ENCODE assay signal across 1 cellular context in genomic region chr6:146650799-146651481, GRCh38.
TF ChIP-seq lines count a peak whose summit lies in the region.

No MANE protein-coding gene starts in this region.

TF ChIP-seq in H1, 55 proteins besides CTCF, POLR2A, EP300 and RAD21 (continued from another document):
- no peak for TF ChIP-seq EGR1 (IDR thresholded peaks at IDR 0.05; ENCODE audit: borderline replicate concordance, low read depth, low read length)
- TF ChIP-seq GTF2F1 (IDR thresholded peaks at IDR 0.05; ENCODE audit: borderline replicate concordance, low read depth, low read length): no peak
- TF ChIP-seq KDM4A (IDR thresholded peaks at IDR 0.05; ENCODE audit: low read depth, low read length, severe bottlenecking): no peak
- no peak for TF ChIP-seq SIX5 (IDR thresholded peaks at IDR 0.05; ENCODE audit: low read depth, low read length)
- TF ChIP-seq SIN3A (conservative IDR thresholded peaks at IDR 0.05 in 1 of 2, IDR thresholded peaks at IDR 0.05 in 1 of 2; ENCODE audit: low read depth in 1 of 2, low read length in 2 of 2): no peak
- TF ChIP-seq BRCA1 (IDR thresholded peaks at IDR 0.05; ENCODE audit: low read depth, low read length): no peak
- TF ChIP-seq TAF1 (IDR thresholded peaks at IDR 0.05; ENCODE audit: low read depth, low read length): no peak
- TF ChIP-seq TBP (IDR thresholded peaks at IDR 0.05; ENCODE audit: low read depth, low read length): no peak
- TF ChIP-seq ATF3 (IDR thresholded peaks at IDR 0.05; ENCODE audit: insufficient read depth, low read depth, low read length): no peak
- TF ChIP-seq ASH2L (IDR thresholded peaks at IDR 0.05; ENCODE audit: low read length): no peak
- TF ChIP-seq SAP30 (IDR thresholded peaks at IDR 0.05; ENCODE audit: insufficient read depth, insufficient replicate concordance, low read length): no peak
- TF ChIP-seq CBX8 (IDR thresholded peaks at IDR 0.05; ENCODE audit: borderline replicate concordance, low read depth, low read length): no peak
- no peak for TF ChIP-seq FOSL1 (IDR thresholded peaks at IDR 0.05; ENCODE audit: insufficient read depth, low read depth, low read length)
- no peak for TF ChIP-seq SP4 (IDR thresholded peaks at IDR 0.05; ENCODE audit: low read length)
- TF ChIP-seq KDM1A (IDR thresholded peaks at IDR 0.05; ENCODE audit: borderline replicate concordance, low read length): no peak
- no peak for TF ChIP-seq BCL11A (IDR thresholded peaks at IDR 0.05; ENCODE audit: low read depth in 2 of 2, low read length in 2 of 2)
- no peak for TF ChIP-seq JUN (IDR thresholded peaks at IDR 0.05; ENCODE audit: low read depth, low read length)
- no peak for TF ChIP-seq RFX5 (IDR thresholded peaks at IDR 0.05; ENCODE audit: borderline replicate concordance, low read depth, low read length)
- no peak for TF ChIP-seq SIRT6 (IDR thresholded peaks at IDR 0.05; ENCODE audit: low read length)
